33 cellular contexts compared by ENCODE assay signal in genomic region chr3:36142746-36143145, GRCh38.
DNase-seq lines count a peak whose midpoint lies in the region; ATAC-seq, FAIRE-seq and TF ChIP-seq lines count a peak whose summit lies in the region.
"Had no signal": no experiment of that assay in that cellular context is flagged by ENCODE, and none has a peak within 500 bp of the region (broad histone marks: within the 10 kb centered on the region; RNA-seq: fewer than 3 reads in every experiment).

No MANE protein-coding gene starts in this region.

- H3K79me2 ChIP-seq in PC-3 (ENCODE audit: low read length) = no peaks in the 10 kb centered on the region
- H3K79me2 ChIP-seq in astrocyte (ENCODE audit: insufficient read depth, low read length) = no peaks in the 10 kb centered on the region

- H3K9me2 ChIP-seq in PC-3 (replicated peaks; ENCODE audit: low read length) = no peaks in the 10 kb centered on the region

- H3K4me2 ChIP-seq in PC-3 (ENCODE audit: low read length) = no peak overlapping the region
- no peak overlapping the region for H3K4me2 ChIP-seq in astrocyte (ENCODE audit: low read length)
- H3K4me2 ChIP-seq: A549; BLaER1; BLaER1 treated with 17β-estradiol and CSF1 and Interleukin-3, amounts not matched to agents 10 nM and 100 nM had no signal

- H3K9ac ChIP-seq in PC-3 (ENCODE audit: low read length) (no peak overlapping the region), astrocyte (ENCODE audit: low read length) (no peak overlapping the region)
- H3K9ac ChIP-seq: BLaER1; BLaER1 treated with 17β-estradiol and CSF1 and Interleukin-3, amounts not matched to agents 10 nM and 100 nM had no signal

- H3K4me3 Mint-ChIP-seq in astrocyte (ENCODE audit: unreplicated experiment) (no peak overlapping the region), T-cell (no peak overlapping the region)
- H3K4me3 Mint-ChIP-seq: B cell; CD14-positive monocyte; CD4-positive, alpha-beta memory T cell; CD4-positive, alpha-beta T cell; CD4-positive, CD25-positive, alpha-beta regulatory T cell; CD8-positive, alpha-beta memory T cell; CD8-positive, alpha-beta T cell had no signal

- POLR2A ChIA-PET in PC-3 (lab: Charles Lee; ENCODE audit: unreplicated experiment) (no interaction called here), T-cell (lab: Charles Lee) (no interaction called here)

- H3K27me3 Mint-ChIP-seq in astrocyte (ENCODE audit: low read depth, unreplicated experiment) (no peaks in the 10 kb centered on the region), T-cell (no peaks in the 10 kb centered on the region)
- H3K27me3 Mint-ChIP-seq: B cell; CD4-positive, alpha-beta memory T cell; CD4-positive, alpha-beta T cell; CD4-positive, CD25-positive, alpha-beta regulatory T cell; CD8-positive, alpha-beta memory T cell had no signal

- no peaks in the 10 kb centered on the region for H3K36me3 Mint-ChIP-seq in astrocyte (ENCODE audit: low read depth, unreplicated experiment)
- H3K36me3 Mint-ChIP-seq in T-cell = no peaks in the 10 kb centered on the region
- H3K36me3 Mint-ChIP-seq: CD14-positive monocyte; CD4-positive, alpha-beta memory T cell; CD4-positive, CD25-positive, alpha-beta regulatory T cell; CD8-positive, alpha-beta memory T cell; CD8-positive, alpha-beta T cell had no signal

- TF ChIP-seq CTCF in PC-3 (conservative IDR thresholded peaks at IDR 0.05; ENCODE audit: low read depth, low read length) = no peak
- no peak for TF ChIP-seq CTCF in astrocyte (IDR thresholded peaks at IDR 0.05; ENCODE audit: insufficient read depth, low read depth, low read length)

- no peaks in the 10 kb centered on the region for H3K4me1 Mint-ChIP-seq in astrocyte (ENCODE audit: low read depth, unreplicated experiment)
- no peaks in the 10 kb centered on the region for H3K4me1 Mint-ChIP-seq in T-cell
- H3K4me1 Mint-ChIP-seq: B cell; CD14-positive monocyte; CD4-positive, alpha-beta memory T cell; CD4-positive, CD25-positive, alpha-beta regulatory T cell; CD8-positive, alpha-beta memory T cell had no signal

- ATAC-seq in PC-3 (peak; percentile 67), T-cell (replicated peaks in 1 of 4) (no peak), HG02763 (IDR thresholded peaks at IDR 0.05; ENCODE audit: unreplicated experiment) (no peak)
- ATAC-seq: A549; CD8-positive, alpha-beta T cell had no signal

- CTCF ChIA-PET in PC-3 (lab: Charles Lee) = no interaction called here
- CTCF ChIA-PET in T-cell (lab: Charles Lee) = no interaction called here

- H4K20me1 ChIP-seq in PC-3 (ENCODE audit: low read length) (no peaks in the 10 kb centered on the region), astrocyte (ENCODE audit: insufficient read depth, low read length) (no peaks in the 10 kb centered on the region)
- H4K20me1 ChIP-seq: BLaER1; BLaER1 treated with 17β-estradiol and CSF1 and Interleukin-3, amounts not matched to agents 10 nM and 100 nM had no signal

- no peaks in the 10 kb centered on the region for H3K9me3 Mint-ChIP-seq in astrocyte (ENCODE audit: unreplicated experiment)
- H3K9me3 Mint-ChIP-seq in T-cell = peaks cover 0 to 4% (median 0%) of the 10 kb centered on the region in 3 donors
- H3K9me3 Mint-ChIP-seq: CD4-positive, alpha-beta memory T cell; CD4-positive, alpha-beta T cell had no signal

- no peak overlapping the region for H3K4me3 ChIP-seq in PC-3 (ENCODE audit: low read length)
- no peak overlapping the region for H3K4me3 ChIP-seq in astrocyte (ENCODE audit: insufficient read depth, low read depth, low read length)
- H3K4me3 ChIP-seq: A549; BLaER1; BLaER1 treated with 17β-estradiol and CSF1 and Interleukin-3, amounts not matched to agents 10 nM and 100 nM had no signal

- H3K4me1 ChIP-seq in PC-3 (ENCODE audit: insufficient read depth, low read length) (peaks cover 20% of the 10 kb centered on the region), astrocyte (ENCODE audit: insufficient read depth, low read length) (no peaks in the 10 kb centered on the region)
- H3K4me1 ChIP-seq: A549; BE2C; BLaER1; BLaER1 treated with 17β-estradiol and CSF1 and Interleukin-3, amounts not matched to agents 10 nM and 100 nM; Caco-2 had no signal

- intact Hi-C loops in PC-3 (cut with micrococcal nuclease) = loop anchor here (1.0 kb wide), 1 partner anchor 13 kb away; no protein-coding TSS in a partner anchor

- no peaks in the 10 kb centered on the region for H3F3A ChIP-seq in PC-3 (ENCODE audit: low read length, unreplicated experiment)

- no peak overlapping the region for H2AFZ ChIP-seq in PC-3 (ENCODE audit: low read length)
- H2AFZ ChIP-seq in astrocyte (ENCODE audit: low read depth, low read length) = no peak overlapping the region

- H3K27ac ChIP-seq in PC-3 (ENCODE audit: low read length) (no peak overlapping the region), astrocyte (ENCODE audit: low read depth, low read length) (no peak overlapping the region)
- H3K27ac ChIP-seq: 22Rv1; A549; BLaER1; BLaER1 treated with 17β-estradiol and CSF1 and Interleukin-3, amounts not matched to agents 10 nM and 100 nM; C4-2B had no signal

- H3K27ac Mint-ChIP-seq in astrocyte (ENCODE audit: unreplicated experiment) = no peak overlapping the region
- no peak overlapping the region for H3K27ac Mint-ChIP-seq in T-cell
- H3K27ac Mint-ChIP-seq: B cell; CD14-positive monocyte; CD4-positive, alpha-beta memory T cell; CD4-positive, alpha-beta T cell; CD4-positive, CD25-positive, alpha-beta regulatory T cell; CD8-positive, alpha-beta memory T cell; CD8-positive, alpha-beta T cell had no signal

- no peaks in the 10 kb centered on the region for H3K9me3 ChIP-seq in PC-3 (ENCODE audit: low read length)
- no peaks in the 10 kb centered on the region for H3K9me3 ChIP-seq in astrocyte (ENCODE audit: insufficient read depth, low read depth, low read length)
- H3K9me3 ChIP-seq: A549; BE2C; BLaER1; BLaER1 treated with 17β-estradiol and CSF1 and Interleukin-3, amounts not matched to agents 10 nM and 100 nM; Caco-2 had no signal

- H3K36me3 ChIP-seq in PC-3 (ENCODE audit: low read depth, low read length) (no peaks in the 10 kb centered on the region), astrocyte (ENCODE audit: insufficient read depth, low read length) (no peaks in the 10 kb centered on the region)
- H3K36me3 ChIP-seq: BE2C; BLaER1; BLaER1 treated with 17β-estradiol and CSF1 and Interleukin-3, amounts not matched to agents 10 nM and 100 nM had no signal

- no TSS peak for BruUV-seq in PC-3 (replicated peaks; lab: Mats Ljungman, UMichigan)

- H3K27me3 ChIP-seq in PC-3 (ENCODE audit: low read length) (no peaks in the 10 kb centered on the region), astrocyte (ENCODE audit: insufficient read depth, low read length) (no peaks in the 10 kb centered on the region)
- H3K27me3 ChIP-seq: BE2C; BLaER1; BLaER1 treated with 17β-estradiol and CSF1 and Interleukin-3, amounts not matched to agents 10 nM and 100 nM had no signal

- FAIRE-seq in astrocyte (lab: Jason Lieb, UNC) = peak; percentile 29
- FAIRE-seq: A204.1, D721Med had no signal

- DNase-seq in PC-3 = peak; percentile 51
- no peak for DNase-seq in astrocyte (ENCODE audit: low read depth)
- no peak for DNase-seq in T-cell
- DNase-seq: 8988T; ACHN; AML-193; BE2C; C1 segment of cervical spinal cord; Caco-2; Calu3; CD4-positive, alpha-beta memory T cell; CD4-positive, alpha-beta T cell; CD4-positive, CD25-positive, alpha-beta regulatory T cell; CD8-positive, alpha-beta memory T cell; CD8-positive, alpha-beta T cell; COR-L47; DMS 273 treated with DMSO at 0.1 percent for 48 hours; DMS153; DMS53; DMS79; DMS79 treated with DMSO at 0.1 percent for 48 hours; DND-41; EL had no signal
